1 cellular context compared by ENCODE assay signal in genomic region chr6:43665376-43665775, GRCh38.
TF ChIP-seq lines count a peak whose summit lies in the region.

No MANE protein-coding gene starts in this region.

TF ChIP-seq in IMR-90, 13 proteins besides CTCF, POLR2A, EP300 and RAD21:
- TF ChIP-seq BHLHE40 (IDR thresholded peaks at IDR 0.05; ENCODE audit: low read depth, low read length) (no peak), ELK1 (IDR thresholded peaks at IDR 0.05; ENCODE audit: borderline replicate concordance, low read depth, low read length) (no peak), USF2 (IDR thresholded peaks at IDR 0.05; ENCODE audit: low read depth, low read length) (no peak), MAFK (IDR thresholded peaks at IDR 0.05; ENCODE audit: low read depth, low read length) (no peak), RCOR1 (IDR thresholded peaks at IDR 0.05; ENCODE audit: insufficient replicate concordance, low read length) (no peak), MXI1 (IDR thresholded peaks at IDR 0.05; ENCODE audit: borderline replicate concordance, low read depth, low read length) (no peak), FOS (IDR thresholded peaks at IDR 0.05; ENCODE audit: low read depth, low read length) (no peak), NFE2L2 (IDR thresholded peaks at IDR 0.05; ENCODE audit: low read depth, low read length) (no peak), SMC3 (IDR thresholded peaks at IDR 0.05; ENCODE audit: low read depth, low read length) (no peak), RFX5 (IDR thresholded peaks at IDR 0.05; ENCODE audit: low read depth, low read length) (no peak), CHD1 (IDR thresholded peaks at IDR 0.05; ENCODE audit: low read depth, low read length) (no peak), CEBPB (IDR thresholded peaks at IDR 0.05; ENCODE audit: low read depth, low read length) (no peak), MAZ (IDR thresholded peaks at IDR 0.05; ENCODE audit: borderline replicate concordance, low read depth, low read length) (no peak)
